1 cellular context compared by ENCODE assay signal in the genomic region with DNA sequence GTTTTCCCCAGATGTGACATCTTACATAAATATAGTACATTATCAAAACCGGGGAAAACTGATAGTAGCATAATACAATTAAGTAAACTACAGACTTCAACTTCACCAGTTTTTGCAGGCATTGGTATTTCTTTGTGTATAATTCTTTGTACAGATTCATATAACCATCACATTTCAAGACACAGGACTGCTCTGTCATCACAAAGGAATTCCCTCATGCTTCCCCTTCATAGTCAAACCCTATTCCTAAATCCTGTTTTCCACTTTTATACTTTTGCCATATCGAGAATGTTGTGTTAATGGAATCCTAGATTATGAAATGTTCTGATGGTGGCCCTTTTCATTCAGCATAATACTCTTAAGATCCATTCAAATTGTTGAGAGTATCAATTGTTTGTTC.
TF ChIP-seq lines count a peak whose summit lies in the region.

No MANE protein-coding gene starts in this region.

TF ChIP-seq in IMR-90, 13 proteins besides CTCF, POLR2A, EP300 and RAD21:
- TF ChIP-seq NFE2L2 (IDR thresholded peaks at IDR 0.05; ENCODE audit: low read depth, low read length) (no peak), SMC3 (IDR thresholded peaks at IDR 0.05; ENCODE audit: low read depth, low read length) (no peak), BHLHE40 (IDR thresholded peaks at IDR 0.05; ENCODE audit: low read depth, low read length) (no peak), CHD1 (IDR thresholded peaks at IDR 0.05; ENCODE audit: low read depth, low read length) (no peak), MXI1 (IDR thresholded peaks at IDR 0.05; ENCODE audit: borderline replicate concordance, low read depth, low read length) (no peak), CEBPB (IDR thresholded peaks at IDR 0.05; ENCODE audit: low read depth, low read length) (no peak), RFX5 (IDR thresholded peaks at IDR 0.05; ENCODE audit: low read depth, low read length) (no peak), MAFK (IDR thresholded peaks at IDR 0.05; ENCODE audit: low read depth, low read length) (no peak), RCOR1 (IDR thresholded peaks at IDR 0.05; ENCODE audit: insufficient replicate concordance, low read length) (no peak), FOS (IDR thresholded peaks at IDR 0.05; ENCODE audit: low read depth, low read length) (no peak), ELK1 (IDR thresholded peaks at IDR 0.05; ENCODE audit: borderline replicate concordance, low read depth, low read length) (no peak), MAZ (IDR thresholded peaks at IDR 0.05; ENCODE audit: borderline replicate concordance, low read depth, low read length) (no peak)
- TF ChIP-seq, protein P1, sequence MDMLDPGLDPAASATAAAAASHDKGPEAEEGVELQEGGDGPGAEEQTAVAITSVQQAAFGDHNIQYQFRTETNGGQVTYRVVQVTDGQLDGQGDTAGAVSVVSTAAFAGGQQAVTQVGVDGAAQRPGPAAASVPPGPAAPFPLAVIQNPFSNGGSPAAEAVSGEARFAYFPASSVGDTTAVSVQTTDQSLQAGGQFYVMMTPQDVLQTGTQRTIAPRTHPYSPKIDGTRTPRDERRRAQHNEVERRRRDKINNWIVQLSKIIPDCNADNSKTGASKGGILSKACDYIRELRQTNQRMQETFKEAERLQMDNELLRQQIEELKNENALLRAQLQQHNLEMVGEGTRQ (IDR thresholded peaks at IDR 0.05; ENCODE audit: low read depth, low read length), result no peak
